ENCODE assay signal across 8 cellular contexts in genomic region chr3:4978259-4978965, GRCh38. TPM values are rescaled to one million over a fixed set of nuclear protein-coding genes. Genes with fewer than 3 reads are reported as not detected.
DNase-seq lines count a peak whose midpoint lies in the region; ATAC-seq and TF ChIP-seq lines count a peak whose summit lies in the region.

No MANE protein-coding gene starts in this region.

- peak overlapping the region; percentile 69 for H3K27ac ChIP-seq in A673 (ENCODE audit: low read depth, low read length, poor library complexity, severe bottlenecking)

- intact Hi-C loops in A673 (cut with micrococcal nuclease; ENCODE audit: unreplicated experiment) (loop anchor here (5.0 kb wide), 1 partner anchor 266 kb away; no protein-coding TSS in a partner anchor), activated B cell treated with CpG ODN at 0.5 μM for 24 hours (cut with micrococcal nuclease) (loop anchor here (1.0 to 5.0 kb wide), 5 partner anchors 36 to 147 kb away; partner anchors contain the start of gene ARL8B)

- CTCF ChIA-PET in A673 (lab: Charles Lee) (interaction anchor here (0.6 kb wide), 1 partner anchor 35 kb away, joined by 9 read pairs; no protein-coding TSS in a partner anchor), activated B cell treated with CpG ODN at 0.5 μM for 24 hours (lab: Charles Lee) (interaction anchor here (0.6 to 10.3 kb wide), 11 partner anchors 10 to 345 kb away, joined by 3 to 72 read pairs (median 7); no protein-coding TSS in a partner anchor)

- no peak for TF ChIP-seq CTCF in A673 (conservative IDR thresholded peaks at IDR 0.05; ENCODE audit: low read depth, low read length)
- no peak for TF ChIP-seq CTCF in activated B cell treated with CpG ODN at 0.5 μM for 24 hours (IDR thresholded peaks at IDR 0.05)
- TF ChIP-seq CTCF in chondrocyte (IDR thresholded peaks at IDR 0.05), result no peak

- H3K27me3 Mint-ChIP-seq in activated B cell treated with CpG ODN at 0.5 μM for 24 hours (no peaks in the 10 kb centered on the region), chondrocyte (ENCODE audit: low read depth) (no peaks in the 10 kb centered on the region)

- POLR2A ChIA-PET in A673 (lab: Charles Lee; ENCODE audit: low non-redundant PET), result no interaction called here
- POLR2A ChIA-PET in activated B cell treated with CpG ODN at 0.5 μM for 24 hours (lab: Charles Lee), result interaction anchor here (0.5 to 14.2 kb wide), 31 partner anchors 10 to 485 kb away, joined by 3 to 478 read pairs (median 5); partner anchors contain the start of genes EDEM1 and ITPR1

- no TSS peak for BruUV-seq in A673 (replicated peaks; lab: Mats Ljungman, UMichigan)

- no peaks in the 10 kb centered on the region for H3K27me3 ChIP-seq in A673 (replicated peaks; ENCODE audit: insufficient read depth, low read depth, low read length, poor library complexity)

- peaks cover 4% of the 10 kb centered on the region for H3K36me3 ChIP-seq in A673 (ENCODE audit: insufficient read depth, low read length, poor library complexity, severe bottlenecking)

- peak overlapping the region; percentile 97 for H3K27ac Mint-ChIP-seq in activated B cell treated with CpG ODN at 0.5 μM for 24 hours
- peak overlapping the region; percentile 98 for H3K27ac Mint-ChIP-seq in chondrocyte (ENCODE audit: unreplicated experiment)

- H3K4me1 ChIP-seq in A673 (ENCODE audit: insufficient read depth, low read length, poor library complexity, severe bottlenecking), result peaks cover 31% of the 10 kb centered on the region

- H3K4me3 Mint-ChIP-seq in activated B cell treated with CpG ODN at 0.5 μM for 24 hours, result peak overlapping the region; percentile 96
- peak overlapping the region; percentile 98 for H3K4me3 Mint-ChIP-seq in chondrocyte (ENCODE audit: unreplicated experiment)

- DNase-seq in A673 (ENCODE audit: low spot score) (peak; percentile 93), NCI-H2171 treated with DMSO at 0.1 percent for 48 hours (lab: John Stamatoyannopoulos, UW) (peak; percentile 36), activated B cell treated with CpG ODN at 0.5 μM for 24 hours (peak; percentile 79), chondrocyte (ENCODE audit: low spot score) (peak; percentile 98), kidney tubule cell (ENCODE audit: low spot score) (peak; percentile 99)
- peak; percentile 96 for DNase-seq in stimulated activated CD4-positive, alpha-beta T cell treated with anti-CD3 and anti-CD28 coated beads, Interleukin-15, amount 100 ng/mL, for 24 hours

- H3K9me3 Mint-ChIP-seq in activated B cell treated with CpG ODN at 0.5 μM for 24 hours (no peaks in the 10 kb centered on the region), chondrocyte (ENCODE audit: low read depth) (no peaks in the 10 kb centered on the region)

- peaks cover 63% of the 10 kb centered on the region for H3K4me1 Mint-ChIP-seq in activated B cell treated with CpG ODN at 0.5 μM for 24 hours
- peaks cover 43% of the 10 kb centered on the region for H3K4me1 Mint-ChIP-seq in chondrocyte (ENCODE audit: low read depth)

- H3K36me3 Mint-ChIP-seq in activated B cell treated with CpG ODN at 0.5 μM for 24 hours (ENCODE audit: low read depth) (peaks cover 34% of the 10 kb centered on the region), chondrocyte (ENCODE audit: low read depth) (peaks cover 24% of the 10 kb centered on the region)

- peak overlapping the region; percentile 63 for H3K4me3 ChIP-seq in A673 (ENCODE audit: low read depth, low read length, poor library complexity, severe bottlenecking)

- no peaks in the 10 kb centered on the region for H3K9me3 ChIP-seq in A673 (ENCODE audit: low read depth, low read length, poor library complexity, severe bottlenecking)

- peak; percentile 18 for ATAC-seq in GM18508 (IDR thresholded peaks at IDR 0.05; ENCODE audit: insufficient read depth, unreplicated experiment)
- ATAC-seq in HG02981 (IDR thresholded peaks at IDR 0.05; ENCODE audit: unreplicated experiment), result peak; percentile 38
- peak; percentile 49 for ATAC-seq in activated B cell treated with CpG ODN at 0.5 μM for 24 hours (ENCODE audit: low read depth)

RNA-seq across cellular contexts. Expression of gene BHLHE40, which starts 0.8 kb away (rescaled TPM):
- total RNA-seq in A673 (2021), result 3.0 and 3.5 TPM in 2 replicates
- total RNA-seq in activated B cell treated with CpG ODN at 0.5 μM for 24 hours, result 41.5 and 43.9 TPM in 2 replicates
- 53.8 to 75.5 TPM (median 66.4 TPM) in 3 replicates for total RNA-seq in chondrocyte

Comparison
In these comparisons a context has a peak if more than half of its experiments do, and no peak if none do; other contexts are left out.
1. Peak in every context shown above with its lines: DNase-seq, ATAC-seq, H3K4me3 ChIP-seq and H3K27ac ChIP-seq.
2. DNase-seq: peak in every context shown above with its lines; median percentile 99 in kidney tubule cell; 98 in chondrocyte; 96 in stimulated activated CD4-positive, alpha-beta T cell treated with anti-CD3 and anti-CD28 coated beads, Interleukin-15, amount 100 ng/mL, for 24 hours; 93 in A673; 79 in activated B cell treated with CpG ODN at 0.5 μM for 24 hours; 36 in NCI-H2171 treated with DMSO at 0.1 percent for 48 hours.